ENCODE assay signal across 11 cellular contexts in the genomic region with DNA sequence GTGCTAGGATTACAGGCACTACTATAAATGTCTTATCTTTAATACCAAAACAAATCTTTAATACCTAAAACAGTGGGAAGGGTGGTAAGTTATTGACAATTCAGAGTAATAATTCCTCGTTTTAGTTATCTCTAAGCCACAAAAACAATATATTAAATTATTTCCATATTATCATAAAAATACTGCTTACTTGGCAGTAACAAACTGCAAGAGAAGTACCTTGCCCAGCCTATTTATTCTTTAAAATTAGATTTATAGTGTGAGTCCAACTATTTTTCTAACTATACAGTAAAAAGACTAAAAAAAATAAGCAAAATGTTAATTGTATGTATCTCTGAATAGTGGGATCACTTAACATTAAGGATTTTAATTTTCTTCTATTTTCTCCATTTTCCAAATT.
"Had no signal": no experiment of that assay in that cellular context is flagged by ENCODE, and none has a peak within 500 bp of the region (broad histone marks: within the 10 kb centered on the region; RNA-seq: fewer than 3 reads in every experiment).

No MANE protein-coding gene starts in this region.

- H3K9me3 ChIP-seq: HAP-1 had no signal

- H3K36me3 ChIP-seq: HAP-1 had no signal

- H3K4me3 ChIP-seq: GM23248, HAP-1 had no signal

- ATAC-seq: GM23338, HCT116 had no signal

- H2AFZ ChIP-seq: GM23248, GM23338 had no signal

- DNase-seq: GM23248, GOT3, H7, H9, HCEC 1CT, HFFc6 had no signal

- FAIRE-seq: H1, H54 had no signal

- H3K27ac ChIP-seq: GM23248 had no signal

- H3K9ac ChIP-seq: GM23248 had no signal

- H3K4me1 ChIP-seq: HAP-1 had no signal
